In genomic region chr13:111577429-111577828, GRCh38 we compare ENCODE assay signal across 1 cellular context.
TF ChIP-seq lines count a peak whose summit lies in the region.

No MANE protein-coding gene starts in this region.

TF ChIP-seq in GM23338, 12 proteins besides CTCF, POLR2A, EP300 and RAD21 (continued from another document):
- TF ChIP-seq REST (IDR thresholded peaks at IDR 0.05; ENCODE audit: unreplicated experiment) (no peak), POLR2AphosphoS5 (IDR thresholded peaks at IDR 0.05; ENCODE audit: low read depth) (no peak), ETS1 (IDR thresholded peaks at IDR 0.05) (no peak)
